In the genomic region with DNA sequence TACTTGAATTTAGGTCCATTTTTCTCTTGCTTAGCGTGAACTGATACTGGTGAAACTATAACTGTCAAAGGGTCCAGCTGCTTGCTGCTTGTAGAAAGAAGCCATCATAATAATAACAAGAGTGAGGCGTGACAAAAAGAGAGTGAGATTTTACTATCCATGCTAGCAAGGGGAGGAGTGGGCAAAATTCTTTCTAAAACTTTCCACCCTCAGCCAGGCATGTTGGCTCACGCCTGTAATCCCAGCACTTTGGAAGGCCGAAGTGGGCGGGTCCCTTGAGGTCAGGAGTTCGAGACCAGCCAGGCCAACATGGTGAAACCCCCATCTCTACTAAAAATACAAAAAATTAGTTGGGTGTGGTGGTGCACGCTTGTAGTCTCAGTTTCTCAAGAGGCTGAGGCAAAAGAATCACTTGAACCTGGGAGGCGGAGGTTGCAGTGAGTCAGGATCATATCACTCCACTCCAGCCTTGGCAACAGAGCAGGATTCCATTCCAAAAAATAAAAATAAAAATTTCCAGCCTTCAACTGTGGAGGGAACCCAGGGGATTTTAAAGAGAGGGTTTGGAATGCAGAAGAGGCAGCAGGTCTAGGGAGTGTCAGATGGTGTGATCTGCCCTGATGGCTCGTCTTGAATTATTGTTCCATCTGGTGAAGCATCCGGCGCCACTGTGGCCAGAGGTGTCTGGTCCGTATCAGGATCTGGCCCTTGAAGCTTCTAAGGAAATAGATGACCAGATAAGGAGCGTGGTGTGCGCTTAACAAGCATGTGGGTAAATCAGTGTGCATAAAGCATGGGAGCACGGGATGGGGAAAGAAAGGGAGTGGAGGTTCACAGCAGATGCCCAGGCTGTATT, we compare ENCODE assay signal across 8 cellular contexts. TPM values are rescaled to one million over a fixed set of nuclear protein-coding genes. Genes with fewer than 3 reads are reported as not detected.
DNase-seq lines count a peak whose midpoint lies in the region; ATAC-seq lines count a peak whose summit lies in the region.

No MANE protein-coding gene starts in this region.

- H3K4me3 Mint-ChIP-seq in activated naive CD8-positive, alpha-beta T cell treated with anti-CD3 and anti-CD28 coated beads, Interleukin-2, amount 50 U/mL, for 24 hours, result no peak overlapping the region
- H3K4me3 Mint-ChIP-seq in activated naive CD4-positive, alpha-beta T cell treated with anti-CD3 and anti-CD28 coated beads for 36 hours, result no peak overlapping the region

- peak overlapping the region; percentile 62 for H3K27ac Mint-ChIP-seq in activated naive CD8-positive, alpha-beta T cell treated with anti-CD3 and anti-CD28 coated beads, Interleukin-2, amount 50 U/mL, for 24 hours
- H3K27ac Mint-ChIP-seq in activated naive CD4-positive, alpha-beta T cell treated with anti-CD3 and anti-CD28 coated beads for 36 hours, result no peak overlapping the region

- H3K9me3 Mint-ChIP-seq in activated naive CD8-positive, alpha-beta T cell treated with anti-CD3 and anti-CD28 coated beads, Interleukin-2, amount 50 U/mL, for 24 hours, result no peaks in the 10 kb centered on the region
- H3K9me3 Mint-ChIP-seq in activated naive CD4-positive, alpha-beta T cell treated with anti-CD3 and anti-CD28 coated beads for 36 hours, result no peaks in the 10 kb centered on the region

- intact Hi-C loops in activated naive CD4-positive, alpha-beta T cell treated with anti-CD3 and anti-CD28 coated beads for 36 hours (cut with micrococcal nuclease), result no loop called here

- H3K27ac ChIP-seq in substantia nigra (ENCODE audit: low read depth, low read length, poor library complexity, severe bottlenecking), result no peak overlapping the region

- peak; percentile 75 for DNase-seq in EH (ENCODE audit: low read depth)
- DNase-seq in activated naive CD8-positive, alpha-beta T cell treated with anti-CD3 and anti-CD28 coated beads, Interleukin-2, amount 50 U/mL, for 24 hours, result no peak
- DNase-seq in myocyte (ENCODE audit: low read depth), result peak; percentile 28
- DNase-seq in NCI-H187 (lab: John Stamatoyannopoulos, UW), result no peak
- DNase-seq in activated naive CD4-positive, alpha-beta T cell treated with anti-CD3 and anti-CD28 coated beads for 36 hours, result no peak
- DNase-seq in AML-193 (lab: John Stamatoyannopoulos, UW), result no peak
- DNase-seq in substantia nigra (lab: John Stamatoyannopoulos, UW), result no peak

- H3K36me3 Mint-ChIP-seq in activated naive CD8-positive, alpha-beta T cell treated with anti-CD3 and anti-CD28 coated beads, Interleukin-2, amount 50 U/mL, for 24 hours (ENCODE audit: low read depth), result peaks cover 45% of the 10 kb centered on the region
- peaks cover 24% of the 10 kb centered on the region for H3K36me3 Mint-ChIP-seq in activated naive CD4-positive, alpha-beta T cell treated with anti-CD3 and anti-CD28 coated beads for 36 hours (ENCODE audit: low read depth)

- peaks cover 46% of the 10 kb centered on the region for H3K4me1 Mint-ChIP-seq in activated naive CD8-positive, alpha-beta T cell treated with anti-CD3 and anti-CD28 coated beads, Interleukin-2, amount 50 U/mL, for 24 hours
- H3K4me1 Mint-ChIP-seq in activated naive CD4-positive, alpha-beta T cell treated with anti-CD3 and anti-CD28 coated beads for 36 hours (ENCODE audit: low read depth), result peaks cover 38% of the 10 kb centered on the region

- ATAC-seq in GM21723 (IDR thresholded peaks at IDR 0.05; ENCODE audit: unreplicated experiment), result peak; percentile 36
- ATAC-seq in activated naive CD8-positive, alpha-beta T cell treated with anti-CD3 and anti-CD28 coated beads, Interleukin-2, amount 50 U/mL, for 24 hours, result no peak

- H3K27me3 Mint-ChIP-seq in activated naive CD8-positive, alpha-beta T cell treated with anti-CD3 and anti-CD28 coated beads, Interleukin-2, amount 50 U/mL, for 24 hours, result no peaks in the 10 kb centered on the region
- H3K27me3 Mint-ChIP-seq in activated naive CD4-positive, alpha-beta T cell treated with anti-CD3 and anti-CD28 coated beads for 36 hours (ENCODE audit: low read depth), result no peaks in the 10 kb centered on the region

- CTCF ChIA-PET in activated naive CD4-positive, alpha-beta T cell treated with anti-CD3 and anti-CD28 coated beads for 36 hours (lab: Charles Lee), result no interaction called here

RNA-seq across cellular contexts. Expression of gene LRP2BP, which starts 51.8 kb away (rescaled TPM):
- total RNA-seq in myocyte, result 1.3 and 1.6 TPM in 2 replicates
- polyA plus RNA-seq in myocyte (2012), result 1.8 TPM
- total RNA-seq in activated naive CD4-positive, alpha-beta T cell treated with anti-CD3 and anti-CD28 coated beads for 36 hours, result under 1 TPM; 0.44 to 0.60 TPM

RNA-seq across cellular contexts. Expression of gene ANKRD37, which starts 52.7 kb away (rescaled TPM):
- 5.6 and 7.3 TPM in 2 replicates for total RNA-seq in myocyte
- 15.5 TPM for polyA plus RNA-seq in myocyte (2012)
- 10 to 100 TPM; 10.5 to 13.6 TPM for total RNA-seq in activated naive CD4-positive, alpha-beta T cell treated with anti-CD3 and anti-CD28 coated beads for 36 hours

Comparison
In these comparisons a context has a peak if more than half of its experiments do, and no peak if none do; other contexts are left out.
1. DNase-seq: peak in EH (single experiment) and myocyte (single experiment); none in activated naive CD8-positive, alpha-beta T cell treated with anti-CD3 and anti-CD28 coated beads, Interleukin-2, amount 50 U/mL, for 24 hours (single experiment), NCI-H187 (0 of 2), activated naive CD4-positive, alpha-beta T cell treated with anti-CD3 and anti-CD28 coated beads for 36 hours (single experiment), AML-193 (0 of 2) and substantia nigra (0 of 49).